14 cellular contexts compared by ENCODE assay signal in genomic region chr4:140726776-140727500, GRCh38. TPM values are rescaled to one million over a fixed set of nuclear protein-coding genes. Genes with fewer than 3 reads are reported as not detected.
DNase-seq lines count a peak whose midpoint lies in the region; ATAC-seq, FAIRE-seq and TF ChIP-seq lines count a peak whose summit lies in the region.
"Had no signal": no experiment of that assay in that cellular context is flagged by ENCODE, and none has a peak within 500 bp of the region (broad histone marks: within the 10 kb centered on the region; RNA-seq: fewer than 3 reads in every experiment).

No MANE protein-coding gene starts in this region.

- H3K4me1 Mint-ChIP-seq in Caco-2 (ENCODE audit: low read depth, unreplicated experiment) (peaks cover 22% of the 10 kb centered on the region), mesothelial cell of epicardium (peaks cover 62% of the 10 kb centered on the region)

- H3K4me1 ChIP-seq in Caco-2 (peaks cover 46% of the 10 kb centered on the region), breast epithelium (peaks cover 0 to 24% of the 10 kb centered on the region in 2 donors)

- DNase-seq in Caco-2 (no peak), HTR-8/SVneo (ENCODE audit: insufficient read length, low spot score) (peak; percentile 36), breast epithelium (ENCODE audit: low spot score in 2 of 2) (no peak), mesothelial cell of epicardium (ENCODE audit: low spot score in 2 of 2, unreplicated experiment in 2 of 2) (no peak), D721Med (ENCODE audit: insufficient read length, low spot score) (no peak)
- DNase-seq: activated CD4-positive, alpha-beta T cell treated with anti-CD3 and anti-CD28 coated beads, Interleukin-2, amount 50 U/mL, for 1 hour; activated naive CD4-positive, alpha-beta T cell treated with anti-CD3 and anti-CD28 coated beads, Interleukin-2, amount 50 U/mL, for 16 hours; effector memory CD8-positive, alpha-beta T cell; NCI-H146; SHP77 treated with DMSO at 0.1 percent for 48 hours had no signal

- POLR2A ChIA-PET in Caco-2 (lab: Charles Lee): no interaction called here

- intact Hi-C loops in Caco-2 (cut with micrococcal nuclease; ENCODE audit: unreplicated experiment) (no loop called here), breast epithelium (cut with DNase I; ENCODE audit: low total_unique reads) (no loop called here)

- H3K36me3 ChIP-seq in Caco-2 (ENCODE audit: control insufficient read depth, insufficient read depth, low read length) (no peaks in the 10 kb centered on the region), breast epithelium (no peaks in the 10 kb centered on the region)

- H3K9me3 Mint-ChIP-seq in Caco-2 (ENCODE audit: unreplicated experiment) (no peaks in the 10 kb centered on the region), mesothelial cell of epicardium (no peaks in the 10 kb centered on the region)
- H3K9me3 Mint-ChIP-seq: effector memory CD8-positive, alpha-beta T cell had no signal

- ATAC-seq in HG03442 (IDR thresholded peaks at IDR 0.05; ENCODE audit: unreplicated experiment): no peak
- ATAC-seq in HG02763 (IDR thresholded peaks at IDR 0.05; ENCODE audit: unreplicated experiment): no peak
- no peak for ATAC-seq in HG03280 (IDR thresholded peaks at IDR 0.05; ENCODE audit: unreplicated experiment)
- ATAC-seq: effector memory CD8-positive, alpha-beta T cell had no signal

- H3K4me3 ChIP-seq in Caco-2 (ENCODE audit: low read depth, low read length) (no peak overlapping the region), breast epithelium (no peak overlapping the region)

- no peaks in the 10 kb centered on the region for H3K9me3 ChIP-seq in Caco-2
- H3K9me3 ChIP-seq in breast epithelium: no peaks in the 10 kb centered on the region

- no TSS peak for BruUV-seq in Caco-2 (replicated peaks; lab: Mats Ljungman, UMichigan)

- H3K27me3 Mint-ChIP-seq in Caco-2 (ENCODE audit: insufficient read depth, unreplicated experiment) (no peaks in the 10 kb centered on the region), mesothelial cell of epicardium (ENCODE audit: low read depth) (no peaks in the 10 kb centered on the region)

- H3K4me3 Mint-ChIP-seq in Caco-2 (ENCODE audit: unreplicated experiment) (peak overlapping the region; percentile 22), mesothelial cell of epicardium (peak overlapping the region; percentile 37)
- H3K4me3 Mint-ChIP-seq: effector memory CD8-positive, alpha-beta T cell had no signal

- no peak for TF ChIP-seq CTCF in Caco-2 (IDR thresholded peaks at IDR 0.05; ENCODE audit: insufficient read depth in 1 of 2, low read depth in 1 of 2, low read length in 1 of 2, severe bottlenecking in 1 of 2, unreplicated experiment in 1 of 2)
- TF ChIP-seq CTCF in breast epithelium (IDR thresholded peaks at IDR 0.05): no peak
- TF ChIP-seq CTCF in mesothelial cell of epicardium (IDR thresholded peaks at IDR 0.05; ENCODE audit: unreplicated experiment): no peak
- TF ChIP-seq CTCF in D721Med (IDR thresholded peaks at IDR 0.05; ENCODE audit: insufficient read depth, missing control alignments): no peak

- H3K27me3 ChIP-seq in Caco-2 (replicated peaks; ENCODE audit: control insufficient read depth, insufficient read depth, low read length) (no peaks in the 10 kb centered on the region), breast epithelium (no peaks in the 10 kb centered on the region)

- H3K27ac ChIP-seq in breast epithelium: peak overlapping the region; percentile 54 to 57

- TF ChIP-seq POLR2A in breast epithelium (IDR thresholded peaks at IDR 0.05): no peak

- FAIRE-seq in HTR-8/SVneo (lab: Jason Lieb, UNC) (peak; percentile 57), D721Med (lab: Jason Lieb, UNC) (no peak)
- FAIRE-seq: H1 had no signal

- CTCF ChIA-PET in Caco-2 (lab: Charles Lee): no interaction called here

- H3K27ac Mint-ChIP-seq in Caco-2 (ENCODE audit: unreplicated experiment): peak overlapping the region; percentile 87
- H3K27ac Mint-ChIP-seq in mesothelial cell of epicardium: peak overlapping the region; percentile 96
- H3K27ac Mint-ChIP-seq: effector memory CD8-positive, alpha-beta T cell had no signal

- no peaks in the 10 kb centered on the region for H3K36me3 Mint-ChIP-seq in Caco-2 (ENCODE audit: insufficient read depth, unreplicated experiment)
- H3K36me3 Mint-ChIP-seq in mesothelial cell of epicardium: no peaks in the 10 kb centered on the region

RNA-seq across cellular contexts. Expression of gene TBC1D9, which starts 29.2 kb away (rescaled TPM):
- 12.5 and 13.6 TPM in 2 replicates for total RNA-seq in Caco-2 (2022)
- 100 to 1,000 TPM in 2 of 3 donors, 10 to 100 TPM in 1; 28.3 to 195 (median 152) TPM for total RNA-seq in breast epithelium
- total RNA-seq in mesothelial cell of epicardium: 49.6 to 54.2 TPM (median 52.4 TPM) in 3 replicates
